27 cellular contexts compared by ENCODE assay signal in the genomic region with DNA sequence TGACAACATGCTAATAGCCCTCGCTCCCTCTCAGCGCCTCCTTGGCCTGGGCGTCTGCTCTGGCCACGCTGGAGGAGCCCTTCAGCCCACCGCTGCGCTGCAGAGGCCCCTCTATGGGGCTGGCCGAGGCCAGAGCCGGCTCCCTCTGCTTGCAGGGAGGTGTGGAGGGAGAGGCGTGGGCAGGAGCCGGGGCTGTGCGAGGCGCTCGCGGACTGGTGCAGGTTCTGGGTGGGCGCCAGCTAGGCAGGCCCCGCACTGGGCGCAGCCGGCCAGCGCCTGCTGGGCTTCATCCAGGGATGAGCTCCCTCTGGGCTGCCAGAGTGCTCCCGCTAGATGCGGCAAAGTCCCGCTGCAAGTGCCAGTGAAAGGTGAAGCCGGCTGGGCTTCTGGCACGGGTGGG.
"Had no signal": no experiment of that assay in that cellular context is flagged by ENCODE, and none has a peak within 500 bp of the region (broad histone marks: within the 10 kb centered on the region; RNA-seq: fewer than 3 reads in every experiment).

No MANE protein-coding gene starts in this region.

- H3K4me1 ChIP-seq: colonic mucosa, esophagus muscularis mucosa, esophagus squamous epithelium, gastrocnemius medialis, gastroesophageal sphincter, heart right ventricle had no signal

- H3K27me3 Mint-ChIP-seq: dendritic cell treated with granulocyte-macrophage colony-stimulating factor and Interleukin-4, amounts not matched to agents 40 ng/mL and 50 ng/mL, for 4 days had no signal

- H3K27me3 ChIP-seq: colonic mucosa, dorsolateral prefrontal cortex, esophagus muscularis mucosa, esophagus squamous epithelium, gastrocnemius medialis, gastroesophageal sphincter, heart left ventricle, heart right ventricle had no signal

- H3K36me3 ChIP-seq: colonic mucosa, esophagus muscularis mucosa, esophagus squamous epithelium, gastrocnemius medialis, gastroesophageal sphincter, heart left ventricle, heart right ventricle had no signal

- H3K27ac ChIP-seq: colonic mucosa, coronary artery, dorsolateral prefrontal cortex, epithelial cell of prostate, esophagus muscularis mucosa, esophagus squamous epithelium, gastrocnemius medialis, gastroesophageal sphincter, heart left ventricle, heart right ventricle had no signal

- H3K4me3 ChIP-seq: colonic mucosa, coronary artery, dorsolateral prefrontal cortex, esophagus muscularis mucosa, esophagus squamous epithelium, gastrocnemius medialis, gastroesophageal sphincter, heart left ventricle, heart right ventricle had no signal

- H3K9me3 ChIP-seq: colonic mucosa, esophagus muscularis mucosa, esophagus squamous epithelium, gastrocnemius medialis, gastroesophageal sphincter, heart left ventricle, heart right ventricle had no signal

- DNase-seq: colonic mucosa; cortex of kidney; dermis blood vessel endothelial cell; dorsolateral prefrontal cortex; effector CD4-positive, alpha-beta T cell; effector CD8-positive, alpha-beta T cell; effector memory CD4-positive, alpha-beta T cell; effector memory CD8-positive, alpha-beta T cell; endodermal cell; esophagus squamous epithelium; foreskin fibroblast; foreskin melanocyte; gastrocnemius medialis; glutamatergic neuron; head of caudate nucleus; heart left ventricle; heart right ventricle had no signal

- H3K4me3 Mint-ChIP-seq: dendritic cell treated with granulocyte-macrophage colony-stimulating factor and Interleukin-4, amounts not matched to agents 40 ng/mL and 50 ng/mL, for 4 days; effector memory CD8-positive, alpha-beta T cell; endodermal cell had no signal

- H3K4me1 Mint-ChIP-seq: endodermal cell had no signal

- H3K9me3 Mint-ChIP-seq: dendritic cell treated with granulocyte-macrophage colony-stimulating factor and Interleukin-4, amounts not matched to agents 40 ng/mL and 50 ng/mL, for 4 days had no signal

- ATAC-seq: effector memory CD8-positive, alpha-beta T cell; esophagus mucosa; gastrocnemius medialis; gastroesophageal sphincter; heart left ventricle; heart right ventricle had no signal

- H3K27ac Mint-ChIP-seq: dendritic cell treated with granulocyte-macrophage colony-stimulating factor and Interleukin-4, amounts not matched to agents 40 ng/mL and 50 ng/mL, for 4 days; effector memory CD8-positive, alpha-beta T cell; endodermal cell had no signal

- FAIRE-seq: colon, endometrium, endothelial cell of umbilical vein, frontal cortex had no signal
